Comparison of ENCODE assay signal across 8 cellular contexts in the genomic region with DNA sequence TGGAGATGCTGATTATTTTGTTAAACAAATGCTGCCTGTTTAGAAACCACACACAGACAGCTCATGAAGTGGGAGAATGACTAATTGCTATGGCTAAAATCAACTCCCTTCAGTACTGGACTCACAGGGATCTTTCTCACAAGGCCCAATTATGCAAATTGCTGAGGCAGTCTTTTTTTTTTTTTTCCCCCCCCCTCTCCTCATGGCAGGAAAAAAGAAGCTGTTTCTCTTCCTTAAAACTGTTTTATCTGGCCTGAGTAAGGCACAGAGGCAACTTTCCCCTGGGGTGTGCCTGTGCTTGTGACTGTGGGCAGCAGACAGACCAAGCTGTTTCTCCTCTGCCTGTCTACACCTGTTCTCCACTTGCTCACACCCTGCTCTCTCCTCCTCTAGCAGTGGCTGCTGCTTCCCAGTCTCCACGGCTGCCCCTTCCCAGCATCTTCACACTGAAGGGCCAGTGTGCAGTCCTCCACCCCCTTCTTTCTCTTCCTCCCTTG.
DNase-seq lines count a peak whose midpoint lies in the region; ATAC-seq and TF ChIP-seq lines count a peak whose summit lies in the region.

No MANE protein-coding gene starts in this region.

- peak overlapping the region; percentile 82 for H3K27ac Mint-ChIP-seq in Caco-2 (ENCODE audit: unreplicated experiment)
- H3K27ac Mint-ChIP-seq in type B pancreatic cell: no peak overlapping the region

- ATAC-seq in GM21786 (IDR thresholded peaks at IDR 0.05; ENCODE audit: unreplicated experiment) (peak; percentile 31), GM21526 (IDR thresholded peaks at IDR 0.05; ENCODE audit: low FRiP score, unreplicated experiment) (no peak)

- H3K4me2 ChIP-seq in OCI-LY3 (ENCODE audit: low read length): peak overlapping the region; percentile 79

- peaks cover 38% of the 10 kb centered on the region; the same call in 1 of the 2 replicates for H4K20me1 ChIP-seq in OCI-LY3 (ENCODE audit: insufficient read depth, low read length)

- peaks cover 18% of the 10 kb centered on the region for H3K36me3 Mint-ChIP-seq in Caco-2 (ENCODE audit: insufficient read depth, unreplicated experiment)
- no peaks in the 10 kb centered on the region for H3K36me3 Mint-ChIP-seq in type B pancreatic cell

- TF ChIP-seq CTCF in Caco-2 (IDR thresholded peaks at IDR 0.05; ENCODE audit: insufficient read depth in 1 of 2, low read depth in 1 of 2, low read length in 1 of 2, severe bottlenecking in 1 of 2, unreplicated experiment in 1 of 2): no peak
- TF ChIP-seq CTCF in OCI-LY3 (IDR thresholded peaks at IDR 0.05; ENCODE audit: low read depth, low read length): no peak
- TF ChIP-seq CTCF in fibroblast of villous mesenchyme (IDR thresholded peaks at IDR 0.05; ENCODE audit: insufficient read depth, low read depth, low read length): no peak
- no peak for TF ChIP-seq CTCF in type B pancreatic cell (conservative IDR thresholded peaks at IDR 0.05)

- H3K27me3 Mint-ChIP-seq in Caco-2 (ENCODE audit: insufficient read depth, unreplicated experiment) (no peaks in the 10 kb centered on the region), type B pancreatic cell (no peaks in the 10 kb centered on the region)

- H3K27ac ChIP-seq in OCI-LY3 (ENCODE audit: low read length): peak overlapping the region; percentile 94

- peak overlapping the region; percentile 36 for H3K4me3 Mint-ChIP-seq in Caco-2 (ENCODE audit: unreplicated experiment)
- H3K4me3 Mint-ChIP-seq in type B pancreatic cell: no peak overlapping the region

- H3K4me1 Mint-ChIP-seq in Caco-2 (ENCODE audit: low read depth, unreplicated experiment) (peaks cover 44% of the 10 kb centered on the region), type B pancreatic cell (ENCODE audit: unreplicated experiment) (peaks cover 25% of the 10 kb centered on the region)

- CTCF ChIA-PET in Caco-2 (lab: Charles Lee): interaction anchor here (0.6 kb wide), 1 partner anchor 107 kb away, joined by 4 read pairs; no protein-coding TSS in a partner anchor

- H3K79me2 ChIP-seq in OCI-LY3 (ENCODE audit: low read length): peaks cover 87% of the 10 kb centered on the region

- no peak for DNase-seq in Caco-2
- peak; percentile 75 for DNase-seq in fibroblast of villous mesenchyme (ENCODE audit: low read depth)
- DNase-seq in type B pancreatic cell (ENCODE audit: extremely low spot score, unreplicated experiment): peak; percentile 49
- no peak for DNase-seq in NCI-H1694 (lab: John Stamatoyannopoulos, UW)
- no peak for DNase-seq in DMS79 (lab: John Stamatoyannopoulos, UW)

- POLR2A ChIA-PET in Caco-2 (lab: Charles Lee): interaction anchor here (0.6 kb wide), 1 partner anchor 303 kb away, joined by 5 read pairs; no protein-coding TSS in a partner anchor

- H2AFZ ChIP-seq in OCI-LY3 (ENCODE audit: low read depth, low read length): no peak overlapping the region

- H3K9me3 ChIP-seq in Caco-2 (no peaks in the 10 kb centered on the region), OCI-LY3 (ENCODE audit: insufficient read depth, low read length) (no peaks in the 10 kb centered on the region)

- no peaks in the 10 kb centered on the region for H3K36me3 ChIP-seq in Caco-2 (ENCODE audit: control insufficient read depth, insufficient read depth, low read length)
- peaks cover 18% of the 10 kb centered on the region for H3K36me3 ChIP-seq in OCI-LY3 (replicated peaks; ENCODE audit: low read depth, low read length)

- H3K27me3 ChIP-seq in Caco-2 (replicated peaks; ENCODE audit: control insufficient read depth, insufficient read depth, low read length) (no peaks in the 10 kb centered on the region), OCI-LY3 (ENCODE audit: low read depth, low read length) (no peaks in the 10 kb centered on the region)

- no TSS peak for BruUV-seq in Caco-2 (replicated peaks; lab: Mats Ljungman, UMichigan)

- intact Hi-C loops in Caco-2 (cut with micrococcal nuclease; ENCODE audit: unreplicated experiment): no loop called here

- H3K4me1 ChIP-seq in Caco-2 (peaks cover 50% of the 10 kb centered on the region), OCI-LY3 (ENCODE audit: low read length) (peaks cover 73% of the 10 kb centered on the region)

- H3K9me3 Mint-ChIP-seq in Caco-2 (ENCODE audit: unreplicated experiment) (no peaks in the 10 kb centered on the region), type B pancreatic cell (peaks cover 3% of the 10 kb centered on the region)

- H3K9ac ChIP-seq in OCI-LY3 (ENCODE audit: low read length): peak overlapping the region; percentile 64

- H3K4me3 ChIP-seq in Caco-2 (ENCODE audit: low read depth, low read length) (no peak overlapping the region), OCI-LY3 (ENCODE audit: low read length) (peak overlapping the region; percentile 70), fibroblast of villous mesenchyme (ENCODE audit: low read depth, low read length) (no peak overlapping the region)

Comparison
In these comparisons a context has a peak if more than half of its experiments do, and no peak if none do; other contexts are left out.
1. DNase-seq: peak in fibroblast of villous mesenchyme (single experiment) and type B pancreatic cell (single experiment); none in Caco-2 (0 of 2), NCI-H1694 (single experiment) and DMS79 (single experiment).